ENCODE assay signal across 16 cellular contexts in the genomic region with DNA sequence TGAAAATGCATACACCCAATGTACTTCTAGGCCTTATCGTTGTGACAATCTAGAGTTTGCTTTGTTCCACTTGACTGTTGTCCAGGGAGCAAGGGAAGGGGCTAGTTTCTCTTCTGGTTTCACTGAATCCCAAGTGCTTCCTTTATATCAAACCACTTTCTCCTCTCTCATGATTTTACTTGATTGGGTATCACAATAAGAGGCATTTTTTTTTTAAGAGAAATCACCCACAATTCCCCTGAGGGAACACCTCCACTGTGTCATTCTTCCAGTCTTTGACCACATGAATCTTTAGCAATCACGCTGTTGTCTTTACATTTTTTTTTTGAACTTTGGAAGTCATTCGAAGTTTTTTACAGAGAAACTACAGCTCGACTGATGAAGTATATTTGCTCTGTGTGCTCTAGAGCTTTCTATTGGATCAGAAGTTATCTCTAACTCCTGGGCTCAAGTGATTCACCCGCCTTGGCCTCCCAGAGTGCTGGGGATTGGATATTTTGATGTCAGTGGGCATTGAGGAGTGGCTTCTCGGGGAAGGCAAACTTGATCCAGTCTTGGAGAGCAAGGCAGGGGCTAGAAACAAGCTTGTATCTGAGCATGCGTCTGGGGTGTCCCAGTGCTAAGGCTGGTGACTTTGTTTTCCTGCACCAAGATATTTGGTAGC. TPM values are rescaled to one million over a fixed set of nuclear protein-coding genes. Genes with fewer than 3 reads are reported as not detected.
A peak's percentile ranks its signal among the peaks of the same experiment; 100 is the strongest.
DNase-seq lines count a peak whose midpoint lies in the region; ATAC-seq and TF ChIP-seq lines count a peak whose summit lies in the region.
"Had no signal": no experiment of that assay in that cellular context is flagged by ENCODE, and none has a peak within 500 bp of the region (broad histone marks: within the 10 kb centered on the region; RNA-seq: fewer than 3 reads in every experiment).

No MANE protein-coding gene starts in this region.

- H3K9me3 Mint-ChIP-seq in activated T-cell treated with anti-CD3 and anti-CD28 coated beads, Interleukin-2, amount 50 U/mL, for 72 hours: no peaks in the 10 kb centered on the region
- H3K9me3 Mint-ChIP-seq in brain (peaks cover 0 to 3% (median 0%) of the 10 kb centered on the region in 5 experiments), nephron progenitor cell (no peaks in the 10 kb centered on the region)

- peak in 1 of 2 donors; percentile 23 for ATAC-seq in activated T-cell treated with anti-CD3 and anti-CD28 coated beads, Interleukin-2, amount 50 U/mL, for 72 hours (replicated peaks in 1 of 2)
- ATAC-seq in right lobe of liver (peak in 3 of 4 donors; percentile 6 to 23 (median 7)), upper lobe of right lung (no peak), HG03457 (IDR thresholded peaks at IDR 0.05; ENCODE audit: unreplicated experiment) (no peak)
- ATAC-seq: naive thymus-derived CD8-positive, alpha-beta T cell had no signal

- H3K27ac Mint-ChIP-seq in activated T-cell treated with anti-CD3 and anti-CD28 coated beads, Interleukin-2, amount 50 U/mL, for 72 hours: peak overlapping the region; percentile 48
- H3K27ac Mint-ChIP-seq in brain (peak overlapping the region in 2 of 5 experiments; percentile 12 to 87), nephron progenitor cell (no peak overlapping the region)

- peak overlapping the region; percentile 4 to 46 for H3K4me3 Mint-ChIP-seq in activated T-cell treated with anti-CD3 and anti-CD28 coated beads, Interleukin-2, amount 50 U/mL, for 72 hours
- H3K4me3 Mint-ChIP-seq in brain (peak overlapping the region in 3 of 5 experiments; percentile 27 to 81 (median 37)), nephron progenitor cell (no peak overlapping the region)

- TF ChIP-seq CTCF in brain (conservative IDR thresholded peaks at IDR 0.05) (no peak), right lobe of liver (IDR thresholded peaks at IDR 0.05) (no peak), upper lobe of right lung (IDR thresholded peaks at IDR 0.05) (no peak), nephron progenitor cell (IDR thresholded peaks at IDR 0.05) (no peak)

- DNase-seq in activated T-cell treated with anti-CD3 and anti-CD28 coated beads, Interleukin-2, amount 50 U/mL, for 72 hours: no peak
- no peak for DNase-seq in activated T-cell treated with anti-CD3 and anti-CD28 coated beads, Interleukin-2, amount 50 U/mL, for 1 hour
- DNase-seq in right lobe of liver (peak in 2 of 3 donors; percentile 32 to 49), upper lobe of right lung (no peak), globus pallidus (ENCODE audit: low spot score) (no peak), nephron progenitor cell (no peak)
- DNase-seq: activated T-cell treated with anti-CD3 and anti-CD28 coated beads, Interleukin-2, amount 50 U/mL, for 48 hours; DMS79; Karpas-422; naive thymus-derived CD8-positive, alpha-beta T cell; WERI-Rb-1 had no signal

- H3K36me3 ChIP-seq in right lobe of liver (no peaks in the 10 kb centered on the region), upper lobe of right lung (no peaks in the 10 kb centered on the region)
- H3K36me3 ChIP-seq: esophagus muscularis mucosa, SJSA1, WERI-Rb-1 had no signal

- peak overlapping the region in 1 of 3 donors; percentile 15 for H3K4me3 ChIP-seq in right lobe of liver
- no peak overlapping the region for H3K4me3 ChIP-seq in upper lobe of right lung
- H3K4me3 ChIP-seq: esophagus muscularis mucosa, SJSA1 had no signal

- WGBS in right lobe of liver (ENCODE audit: insufficient coverage, low coverage, low lambda C conversion rate, missing lambda C conversion rate): 23% methylated on average over 7 of the region's 7 CpGs

- H3K27ac ChIP-seq in right lobe of liver (peak overlapping the region; percentile 62 to 93 (median 91)), upper lobe of right lung (peak overlapping the region; percentile 30)
- H3K27ac ChIP-seq: esophagus muscularis mucosa, SJSA1, WERI-Rb-1 had no signal

- H3K27me3 Mint-ChIP-seq in activated T-cell treated with anti-CD3 and anti-CD28 coated beads, Interleukin-2, amount 50 U/mL, for 72 hours (ENCODE audit: low read depth): peaks cover 50% of the 10 kb centered on the region
- peaks cover 61% of the 10 kb centered on the region for H3K27me3 Mint-ChIP-seq in brain
- H3K27me3 Mint-ChIP-seq in nephron progenitor cell (ENCODE audit: low read depth, poor library complexity): peaks cover 50% of the 10 kb centered on the region

- peaks cover 1% of the 10 kb centered on the region in 2 donors for H3K36me3 Mint-ChIP-seq in activated T-cell treated with anti-CD3 and anti-CD28 coated beads, Interleukin-2, amount 50 U/mL, for 72 hours (ENCODE audit: insufficient read depth in 2 of 2)
- no peaks in the 10 kb centered on the region for H3K36me3 Mint-ChIP-seq in brain
- H3K36me3 Mint-ChIP-seq in nephron progenitor cell (ENCODE audit: low read depth): no peaks in the 10 kb centered on the region

- H3K27me3 ChIP-seq in right lobe of liver: no peaks in the 10 kb centered on the region
- H3K27me3 ChIP-seq in upper lobe of right lung: peaks cover 24% of the 10 kb centered on the region

- H3K4me1 ChIP-seq in right lobe of liver (peaks cover 0 to 51% (median 23%) of the 10 kb centered on the region in 4 donors), upper lobe of right lung (peaks cover 7% of the 10 kb centered on the region)
- H3K4me1 ChIP-seq: SJSA1 had no signal

- peaks cover 54% of the 10 kb centered on the region for H3K4me1 Mint-ChIP-seq in activated T-cell treated with anti-CD3 and anti-CD28 coated beads, Interleukin-2, amount 50 U/mL, for 72 hours (ENCODE audit: low read depth)
- peaks cover 37% of the 10 kb centered on the region for H3K4me1 Mint-ChIP-seq in brain
- H3K4me1 Mint-ChIP-seq in nephron progenitor cell: peaks cover 55% of the 10 kb centered on the region

- H3K9me3 ChIP-seq in right lobe of liver: no peaks in the 10 kb centered on the region
- H3K9me3 ChIP-seq in upper lobe of right lung: no peaks in the 10 kb centered on the region
- H3K9me3 ChIP-seq: esophagus muscularis mucosa, SJSA1 had no signal

- intact Hi-C loops in right lobe of liver (cut with DNase I): loop anchor here (10.0 kb wide), 1 partner anchor 45 kb away; no protein-coding TSS in a partner anchor
- intact Hi-C loops in upper lobe of right lung (cut with DNase I): no loop called here

- no peak for TF ChIP-seq POLR2A in right lobe of liver (IDR thresholded peaks at IDR 0.05)

RNA-seq across cellular contexts. Expression of a gene that starts 3.0 kb away (rescaled TPM):
- total RNA-seq in activated T-cell treated with anti-CD3 and anti-CD28 coated beads, Interleukin-2, amount 50 U/mL, for 72 hours: 1 to 10 TPM; 5.2 to 8.6 TPM
- 148 TPM for polyA plus RNA-seq in brain (ENCODE audit: insufficient read depth, low read depth, low replicate concordance)
- 100 to 1,000 TPM in 1 of 6 experiments, 10 to 100 TPM in 5; 54.3 to 130 (median 76.5) TPM for total RNA-seq in right lobe of liver
- 128 TPM for total RNA-seq in upper lobe of right lung
- total RNA-seq: naive thymus-derived CD8-positive, alpha-beta T cell; NCI-H460 had no signal

Comparison
In these comparisons a context has a peak if more than half of its experiments do, and no peak if none do; other contexts are left out.
1. ATAC-seq: peak in right lobe of liver (3 of 4); none in upper lobe of right lung (single experiment) and HG03457 (single experiment).
2. DNase-seq: peak in right lobe of liver (2 of 3); none in activated T-cell treated with anti-CD3 and anti-CD28 coated beads, Interleukin-2, amount 50 U/mL, for 72 hours (0 of 2), activated T-cell treated with anti-CD3 and anti-CD28 coated beads, Interleukin-2, amount 50 U/mL, for 1 hour (single experiment), upper lobe of right lung (single experiment), globus pallidus (single experiment) and nephron progenitor cell (single experiment).
3. RNA of a gene that starts 3.0 kb away (total RNA-seq): 128 TPM in upper lobe of right lung (single experiment) and 54.3 to 130 TPM in right lobe of liver; 5.2 to 8.6 TPM in activated T-cell treated with anti-CD3 and anti-CD28 coated beads, Interleukin-2, amount 50 U/mL, for 72 hours; every median in the first group is over 4 times any median in the second.